8 cellular contexts compared by ENCODE assay signal in genomic region chr17:68198931-68199836, GRCh38. TPM values are rescaled to one million over a fixed set of nuclear protein-coding genes. Genes with fewer than 3 reads are reported as not detected.
DNase-seq lines count a peak whose midpoint lies in the region; ATAC-seq, FAIRE-seq and TF ChIP-seq lines count a peak whose summit lies in the region.

No MANE protein-coding gene starts in this region.

- peak; percentile 41 to 58 for DNase-seq in A549 (ENCODE audit: low read depth in 1 of 2, low spot score in 1 of 2)
- DNase-seq in H9, result peak; percentile 74
- peak; percentile 31 for DNase-seq in activated T-cell treated with anti-CD3 and anti-CD28 coated beads, Interleukin-2, amount 50 U/mL, for 4 hours
- DNase-seq in suprapubic skin (ENCODE audit: low spot score in 2 of 2), result peak in 1 of 2 donors; percentile 61
- DNase-seq in inferior parietal cortex (ENCODE audit: extremely low spot score), result no peak

- H3K27ac ChIP-seq in A549 (no peak overlapping the region; a peak in 1 of 6 replicates), H9 (ENCODE audit: insufficient read length, low read depth, low read length) (no peak overlapping the region), suprapubic skin (no peak overlapping the region)

- POLR2A ChIA-PET in A549 (lab: Yijun Ruan, JAX), result interaction anchor here (0.9 kb wide), 1 partner anchor 22 kb away, joined by 3 read pairs; no protein-coding TSS in a partner anchor

- H3K9me3 ChIP-seq in A549 (no peaks in the 10 kb centered on the region), H9 (ENCODE audit: control insufficient read depth, low read depth, low read length) (no peaks in the 10 kb centered on the region), iPS-18c (ENCODE audit: control insufficient read depth, insufficient read depth, low read length) (peaks cover 4% of the 10 kb centered on the region), suprapubic skin (no peaks in the 10 kb centered on the region)

- peaks cover 25% of the 10 kb centered on the region for H3K23me2 ChIP-seq in H9 (ENCODE audit: insufficient read length, low read depth, low read length, poor library complexity, severe bottlenecking)

- H2BK12ac ChIP-seq in H9 (ENCODE audit: insufficient read length, low read depth, low read length), result no peak overlapping the region

- H3K4me2 ChIP-seq in A549 (peak overlapping the region; percentile 96), H9 (ENCODE audit: insufficient read depth, insufficient read length, low read length) (peak overlapping the region; percentile 42)

- H3K4me3 Mint-ChIP-seq in H9, result peak overlapping the region; percentile 44 to 78
- H3K4me3 Mint-ChIP-seq in activated T-cell treated with anti-CD3 and anti-CD28 coated beads, Interleukin-2, amount 50 U/mL, for 4 hours, result peak overlapping the region; percentile 84

- no peak overlapping the region for H3K14ac ChIP-seq in H9 (ENCODE audit: insufficient read depth, low read length)

- peaks cover 99% of the 10 kb centered on the region for H3K27me3 Mint-ChIP-seq in H9 (ENCODE audit: low read depth)
- H3K27me3 Mint-ChIP-seq in activated T-cell treated with anti-CD3 and anti-CD28 coated beads, Interleukin-2, amount 50 U/mL, for 4 hours (ENCODE audit: low read depth), result peaks cover 3% of the 10 kb centered on the region

- CTCF ChIA-PET in A549 (lab: Yijun Ruan, JAX), result interaction anchor here (1.0 to 7.9 kb wide), 15 partner anchors 9 to 281 kb away, joined by 3 to 135 read pairs (median 10); partner anchors contain the start of gene WIPI1

- H3K4me1 Mint-ChIP-seq in H9, result peaks cover 17 to 28% of the 10 kb centered on the region in 2 experiments
- peaks cover 27% of the 10 kb centered on the region for H3K4me1 Mint-ChIP-seq in activated T-cell treated with anti-CD3 and anti-CD28 coated beads, Interleukin-2, amount 50 U/mL, for 4 hours (ENCODE audit: low read depth)

- TF ChIP-seq RAD21 in A549 (conservative IDR thresholded peaks at IDR 0.05 in 1 of 2, IDR thresholded peaks at IDR 0.05 in 1 of 2), result no peak

- TF ChIP-seq CTCF in A549 (IDR thresholded peaks at IDR 0.05) (no peak), H9 (conservative IDR thresholded peaks at IDR 0.05) (no peak), suprapubic skin (IDR thresholded peaks at IDR 0.05) (no peak)

- H4K20me1 ChIP-seq in H9 (ENCODE audit: control insufficient read depth, insufficient read depth, insufficient read length), result peaks cover 2% of the 10 kb centered on the region

- no peaks in the 10 kb centered on the region; a peak in 1 of 7 replicates for H3K36me3 Mint-ChIP-seq in H9 (ENCODE audit: insufficient read depth in 1 of 3, low read depth in 3 of 3)
- no peaks in the 10 kb centered on the region for H3K36me3 Mint-ChIP-seq in activated T-cell treated with anti-CD3 and anti-CD28 coated beads, Interleukin-2, amount 50 U/mL, for 4 hours (ENCODE audit: insufficient read depth)

- peak; percentile 43 to 54 for ATAC-seq in A549
- peak; percentile 41 to 51 for ATAC-seq in activated T-cell treated with anti-CD3 and anti-CD28 coated beads, Interleukin-2, amount 50 U/mL, for 4 hours
- ATAC-seq in HG03469 (IDR thresholded peaks at IDR 0.05; ENCODE audit: unreplicated experiment), result no peak
- no peak for ATAC-seq in GM19351 (IDR thresholded peaks at IDR 0.05; ENCODE audit: unreplicated experiment)

- H3K18ac ChIP-seq in H9 (ENCODE audit: insufficient read length, low read depth, low read length), result no peak overlapping the region

- H3T11ph ChIP-seq in H9 (ENCODE audit: low read length), result no peak overlapping the region

- no peak overlapping the region for H3K23ac ChIP-seq in H9 (ENCODE audit: insufficient read length, low read depth, low read length)

- H3K27me3 ChIP-seq in H9 (ENCODE audit: insufficient read depth, low read length) (peaks cover 53% of the 10 kb centered on the region), suprapubic skin (peaks cover 52% of the 10 kb centered on the region)

- no peak for FAIRE-seq in A549 (lab: Jason Lieb, UNC)

- H3K4me1 ChIP-seq in A549 (peaks cover 44% of the 10 kb centered on the region), H9 (ENCODE audit: insufficient read depth, low read length) (no peaks in the 10 kb centered on the region), suprapubic skin (peaks cover 54% of the 10 kb centered on the region)

- H3K79me1 ChIP-seq in H9 (ENCODE audit: insufficient read depth, low read depth, low read length, poor library complexity, severe bottlenecking), result no peaks in the 10 kb centered on the region

- H2BK5ac ChIP-seq in H9 (ENCODE audit: insufficient read length, low read length), result no peak overlapping the region

- H2BK15ac ChIP-seq in H9 (ENCODE audit: low read depth, low read length), result no peak overlapping the region

- no peak overlapping the region for H3K4ac ChIP-seq in H9 (ENCODE audit: low read depth, low read length)

- H3K4me3 ChIP-seq in A549 (peak overlapping the region; percentile 43), iPS-18c (ENCODE audit: insufficient read depth, low read depth, low read length) (peak overlapping the region; percentile 0; the same call in 1 of the 2 replicates), suprapubic skin (peak overlapping the region; percentile 58)

- H2AK5ac ChIP-seq in H9 (ENCODE audit: insufficient read length, low read length), result no peak overlapping the region

- no peak overlapping the region for H2BK120ac ChIP-seq in H9 (ENCODE audit: low read depth, low read length, poor library complexity, severe bottlenecking)

- H3K9ac ChIP-seq in H9 (ENCODE audit: extremely low read depth, insufficient read length, low read length), result no peak overlapping the region

- H3K36me3 ChIP-seq in suprapubic skin, result no peaks in the 10 kb centered on the region

- peaks cover 2 to 3% of the 10 kb centered on the region in 2 experiments; a peak in 2 of 5 replicates for H3K9me3 Mint-ChIP-seq in H9
- H3K9me3 Mint-ChIP-seq in activated T-cell treated with anti-CD3 and anti-CD28 coated beads, Interleukin-2, amount 50 U/mL, for 4 hours, result no peaks in the 10 kb centered on the region

- no peak overlapping the region for H2BK20ac ChIP-seq in H9 (ENCODE audit: low read depth, low read length, poor library complexity, severe bottlenecking)

- no peak overlapping the region; a peak in 1 of 7 replicates for H3K27ac Mint-ChIP-seq in H9

- H4K91ac ChIP-seq in H9 (ENCODE audit: insufficient read length, low read depth, low read length), result no peak overlapping the region

- no peak for TF ChIP-seq EP300 in A549 (IDR thresholded peaks at IDR 0.05)
- TF ChIP-seq EP300 in suprapubic skin (IDR thresholded peaks at IDR 0.05), result no peak

- H3K56ac ChIP-seq in H9 (ENCODE audit: insufficient read length, low read depth, low read length), result no peak overlapping the region

- WGBS in A549 (ENCODE audit: missing lambda C conversion rate), result 7% methylated on average over 25 of the region's 101 CpGs
- no CpG with 5 or more reads among the region's 101 CpGs for WGBS in H9 (ENCODE audit: extremely low coverage, insufficient read length, low lambda C conversion rate)
- 3% methylated on average over 10 of the region's 101 CpGs for WGBS in suprapubic skin

- TF ChIP-seq POLR2A in A549 (IDR thresholded peaks at IDR 0.05; ENCODE audit: low read length) (no peak), suprapubic skin (IDR thresholded peaks at IDR 0.05) (no peak)

- no peak overlapping the region for H2AFZ ChIP-seq in H9 (ENCODE audit: low read length)

- no peak overlapping the region for H4K5ac ChIP-seq in H9 (ENCODE audit: insufficient read length, low read depth, low read length)

- no peaks in the 10 kb centered on the region for H3K79me2 ChIP-seq in H9 (ENCODE audit: insufficient read depth, low read length)

- no peak overlapping the region for H4K8ac ChIP-seq in H9 (replicated peaks; ENCODE audit: insufficient read length, low read depth, low read length)

TF ChIP-seq in A549, 52 proteins besides CTCF, POLR2A, EP300 and RAD21:
- TF ChIP-seq HDAC2 (IDR thresholded peaks at IDR 0.05), result peak; percentile 90; the same call in 1 of the 2 replicates
- TF ChIP-seq MAX (IDR thresholded peaks at IDR 0.05), result peak; percentile 46; the same call in 1 of the 2 replicates
- no peak for TF ChIP-seq FOXS1 (CRISPR knock-in tag; IDR thresholded peaks at IDR 0.05)
- no peak for TF ChIP-seq TFCP2L1 (CRISPR knock-in tag; IDR thresholded peaks at IDR 0.05)
- TF ChIP-seq E2F6 (IDR thresholded peaks at IDR 0.05; ENCODE audit: borderline replicate concordance, low read depth), result 0 out of 2 replicates have a peak, but pooled peaks have one; percentile 6

RNA-seq across cellular contexts. Expression of gene AMZ2, which starts 48.7 kb away (rescaled TPM):
- polyA plus RNA-seq in A549 (2011; rRNA removed), result 186 and 201 TPM in 2 replicates
- 80.2 and 84.0 TPM in 2 replicates for polyA plus RNA-seq in A549 (2012; cell fraction: cytosol; rRNA removed)
- 34.3 and 46.9 TPM in 2 replicates for polyA plus RNA-seq in A549 (2012; cell fraction: nucleus; rRNA removed)
- 105 to 111 TPM (median 109 TPM) in 3 replicates for polyA plus RNA-seq in A549 (2017; fragmentation: RNase III; extraction: RNeasy Plus Mini Kit Qiagen cat#74134 plus additional on column Dnase treatment)
- 42.1 and 44.1 TPM in 2 replicates for polyA minus RNA-seq in A549 (2011; rRNA and poly(A)+ RNA removed)
- total RNA-seq in H9 (2021), result 82.6 and 97.7 TPM in 2 replicates
- total RNA-seq in activated T-cell treated with anti-CD3 and anti-CD28 coated beads, Interleukin-2, amount 50 U/mL, for 4 hours, result 10 to 100 TPM; 62.7 to 74.6 (median 72.8) TPM
- total RNA-seq in suprapubic skin, result 10 to 100 TPM; 35.8 to 47.1 (median 41.5) TPM

Comparison
In these comparisons a context has a peak if more than half of its experiments do, and no peak if none do; other contexts are left out.
1. ATAC-seq: peak in A549 (2 of 2) and activated T-cell treated with anti-CD3 and anti-CD28 coated beads, Interleukin-2, amount 50 U/mL, for 4 hours (2 of 2); none in HG03469 (single experiment) and GM19351 (single experiment).
2. H3K4me3 ChIP-seq: peak in every context shown above with its lines; median percentile 58 in suprapubic skin; 43 in A549; 0 in iPS-18c.